In the genomic region with DNA sequence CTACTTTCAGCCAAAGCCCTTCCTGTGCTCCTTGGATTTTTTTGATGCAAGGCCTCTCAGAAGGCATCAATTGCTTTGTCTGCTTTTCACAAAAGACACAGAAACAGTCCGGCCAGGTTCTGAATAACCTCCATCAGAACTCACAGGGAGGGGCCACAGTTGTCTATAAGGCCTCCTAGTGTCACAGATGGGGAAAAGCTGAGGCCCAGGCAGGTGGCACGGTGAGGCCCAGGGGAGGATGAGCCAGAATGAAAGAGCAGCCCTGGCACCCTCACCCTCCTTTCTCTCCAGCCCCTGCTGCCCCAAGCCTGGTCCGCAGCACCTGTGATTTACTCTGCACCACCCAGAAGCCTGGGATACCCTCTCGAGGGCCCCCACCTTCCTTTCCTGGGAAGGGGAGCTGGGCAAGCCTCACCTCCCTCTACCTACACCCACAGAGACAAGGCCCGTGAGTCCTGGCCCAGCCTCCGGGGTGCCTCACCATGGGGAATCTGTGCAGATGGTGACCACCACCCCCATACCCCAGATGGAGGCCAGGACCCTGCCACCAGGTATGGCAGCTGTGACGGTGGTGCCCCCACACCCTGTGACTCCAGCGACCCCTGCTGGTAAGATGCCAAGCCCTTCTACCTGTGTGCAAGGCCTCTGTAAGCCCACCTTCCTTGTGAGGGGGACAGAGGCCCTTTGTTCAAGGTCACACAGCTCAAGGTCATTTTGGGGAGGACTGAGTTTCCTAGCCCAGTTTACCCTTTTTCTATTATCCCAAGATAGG, we compare ENCODE assay signal across 8 cellular contexts. TPM values are rescaled to one million over a fixed set of nuclear protein-coding genes. Genes with fewer than 3 reads are reported as not detected.
DNase-seq lines count a peak whose midpoint lies in the region; ATAC-seq and TF ChIP-seq lines count a peak whose summit lies in the region.

No MANE protein-coding gene starts in this region.

- H3K9me3 Mint-ChIP-seq in activated T-cell treated with anti-CD3 and anti-CD28 coated beads, Interleukin-2, amount 50 U/mL, for 4 hours = no peaks in the 10 kb centered on the region
- no peaks in the 10 kb centered on the region for H3K9me3 Mint-ChIP-seq in stimulated activated naive B cell treated with anti-CD40 and anti-IgM and Interleukin-4, amounts not matched to agents 10 μg/mL and 1 μg/mL and 100 μg/mL, for 72 hours

- peaks cover 2% of the 10 kb centered on the region for H3K27me3 Mint-ChIP-seq in activated T-cell treated with anti-CD3 and anti-CD28 coated beads, Interleukin-2, amount 50 U/mL, for 4 hours (ENCODE audit: low read depth)
- H3K27me3 Mint-ChIP-seq in stimulated activated naive B cell treated with anti-CD40 and anti-IgM and Interleukin-4, amounts not matched to agents 10 μg/mL and 1 μg/mL and 100 μg/mL, for 72 hours = peaks cover 3 to 15% of the 10 kb centered on the region in 2 donors

- peak; percentile 45 to 65 for ATAC-seq in activated T-cell treated with anti-CD3 and anti-CD28 coated beads, Interleukin-2, amount 50 U/mL, for 4 hours
- ATAC-seq in left lung = peak; percentile 27
- ATAC-seq in stimulated activated naive B cell treated with anti-CD40 and anti-IgM and Interleukin-4, amounts not matched to agents 10 μg/mL and 1 μg/mL and 100 μg/mL, for 72 hours (replicated peaks) = peak; percentile 58
- ATAC-seq in HG03025 (IDR thresholded peaks at IDR 0.05; ENCODE audit: low FRiP score, unreplicated experiment) = no peak
- ATAC-seq in HG02642 (IDR thresholded peaks at IDR 0.05; ENCODE audit: poor library complexity, unreplicated experiment) = no peak

- peak; percentile 75 for TF ChIP-seq CTCF in GM12873 (IDR thresholded peaks at IDR 0.05; ENCODE audit: insufficient read depth, low read depth, low read length, missing control alignments)
- TF ChIP-seq CTCF in left lung (IDR thresholded peaks at IDR 0.05) = peak in 1 of 2 donors; percentile 54

- no peak overlapping the region for H3K4me3 Mint-ChIP-seq in activated T-cell treated with anti-CD3 and anti-CD28 coated beads, Interleukin-2, amount 50 U/mL, for 4 hours
- H3K4me3 Mint-ChIP-seq in stimulated activated naive B cell treated with anti-CD40 and anti-IgM and Interleukin-4, amounts not matched to agents 10 μg/mL and 1 μg/mL and 100 μg/mL, for 72 hours = no peak overlapping the region

- H3K4me1 ChIP-seq in left lung = no peaks in the 10 kb centered on the region

- DNase-seq in NCI-H1105 treated with DMSO at 0.1 percent for 48 hours (lab: John Stamatoyannopoulos, UW) = peak; percentile 37
- DNase-seq in activated T-cell treated with anti-CD3 and anti-CD28 coated beads, Interleukin-2, amount 50 U/mL, for 4 hours = peak; percentile 61
- no peak for DNase-seq in left lung
- DNase-seq in stimulated activated naive B cell treated with anti-CD40 and anti-IgM and Interleukin-4, amounts not matched to agents 10 μg/mL and 1 μg/mL and 100 μg/mL, for 72 hours = no peak
- DNase-seq in DMS114 treated with DMSO at 0.1 percent for 48 hours (lab: John Stamatoyannopoulos, UW; ENCODE audit: unreplicated experiment) = no peak

- peak overlapping the region; percentile 66 for H3K27ac Mint-ChIP-seq in stimulated activated naive B cell treated with anti-CD40 and anti-IgM and Interleukin-4, amounts not matched to agents 10 μg/mL and 1 μg/mL and 100 μg/mL, for 72 hours

- H3K9me3 ChIP-seq in left lung = no peaks in the 10 kb centered on the region

- H3K27me3 ChIP-seq in left lung = no peaks in the 10 kb centered on the region

- H3K36me3 ChIP-seq in left lung = no peaks in the 10 kb centered on the region

- H3K36me3 Mint-ChIP-seq in activated T-cell treated with anti-CD3 and anti-CD28 coated beads, Interleukin-2, amount 50 U/mL, for 4 hours (ENCODE audit: insufficient read depth) = no peaks in the 10 kb centered on the region
- H3K36me3 Mint-ChIP-seq in stimulated activated naive B cell treated with anti-CD40 and anti-IgM and Interleukin-4, amounts not matched to agents 10 μg/mL and 1 μg/mL and 100 μg/mL, for 72 hours = no peaks in the 10 kb centered on the region

- no peak overlapping the region for H3K27ac ChIP-seq in left lung

- no peak overlapping the region for H3K4me3 ChIP-seq in left lung

- H3K4me1 Mint-ChIP-seq in activated T-cell treated with anti-CD3 and anti-CD28 coated beads, Interleukin-2, amount 50 U/mL, for 4 hours (ENCODE audit: low read depth) = no peaks in the 10 kb centered on the region
- H3K4me1 Mint-ChIP-seq in stimulated activated naive B cell treated with anti-CD40 and anti-IgM and Interleukin-4, amounts not matched to agents 10 μg/mL and 1 μg/mL and 100 μg/mL, for 72 hours = no peaks in the 10 kb centered on the region

- intact Hi-C loops in left lung (cut with DNase I) = no loop called here

RNA-seq across cellular contexts. Expression of a gene that starts 26.2 kb away (rescaled TPM):
- under 1 TPM; 0.08 to 0.18 (median 0.16) TPM for total RNA-seq in activated T-cell treated with anti-CD3 and anti-CD28 coated beads, Interleukin-2, amount 50 U/mL, for 4 hours
- total RNA-seq in left lung = 10 to 100 TPM; 20.8 to 36.9 TPM

RNA-seq across cellular contexts. Expression of a gene that starts 38.6 kb away (rescaled TPM):
- total RNA-seq in activated T-cell treated with anti-CD3 and anti-CD28 coated beads, Interleukin-2, amount 50 U/mL, for 4 hours = 1 to 10 TPM; 5.4 to 9.4 (median 7.4) TPM
- total RNA-seq in left lung = 10 to 100 TPM in 1 of 2 donors, 1 to 10 TPM in 1; 9.8 to 16.4 TPM

Comparison
In these comparisons a context has a peak if more than half of its experiments do, and no peak if none do; other contexts are left out.
1. DNase-seq: peak in NCI-H1105 treated with DMSO at 0.1 percent for 48 hours (single experiment) and activated T-cell treated with anti-CD3 and anti-CD28 coated beads, Interleukin-2, amount 50 U/mL, for 4 hours (single experiment); none in left lung (0 of 2), stimulated activated naive B cell treated with anti-CD40 and anti-IgM and Interleukin-4, amounts not matched to agents 10 μg/mL and 1 μg/mL and 100 μg/mL, for 72 hours (single experiment) and DMS114 treated with DMSO at 0.1 percent for 48 hours (single experiment).
2. ATAC-seq: peak in activated T-cell treated with anti-CD3 and anti-CD28 coated beads, Interleukin-2, amount 50 U/mL, for 4 hours (2 of 2), left lung (single experiment) and stimulated activated naive B cell treated with anti-CD40 and anti-IgM and Interleukin-4, amounts not matched to agents 10 μg/mL and 1 μg/mL and 100 μg/mL, for 72 hours (2 of 2); none in HG03025 (single experiment) and HG02642 (single experiment).
3. RNA of a gene that starts 26.2 kb away (total RNA-seq): 20.8 to 36.9 TPM in left lung; 0.08 to 0.18 TPM in activated T-cell treated with anti-CD3 and anti-CD28 coated beads, Interleukin-2, amount 50 U/mL, for 4 hours; every median in the first group is over 10 times any median in the second.